ENCODE assay signal across 8 cellular contexts in the genomic region with DNA sequence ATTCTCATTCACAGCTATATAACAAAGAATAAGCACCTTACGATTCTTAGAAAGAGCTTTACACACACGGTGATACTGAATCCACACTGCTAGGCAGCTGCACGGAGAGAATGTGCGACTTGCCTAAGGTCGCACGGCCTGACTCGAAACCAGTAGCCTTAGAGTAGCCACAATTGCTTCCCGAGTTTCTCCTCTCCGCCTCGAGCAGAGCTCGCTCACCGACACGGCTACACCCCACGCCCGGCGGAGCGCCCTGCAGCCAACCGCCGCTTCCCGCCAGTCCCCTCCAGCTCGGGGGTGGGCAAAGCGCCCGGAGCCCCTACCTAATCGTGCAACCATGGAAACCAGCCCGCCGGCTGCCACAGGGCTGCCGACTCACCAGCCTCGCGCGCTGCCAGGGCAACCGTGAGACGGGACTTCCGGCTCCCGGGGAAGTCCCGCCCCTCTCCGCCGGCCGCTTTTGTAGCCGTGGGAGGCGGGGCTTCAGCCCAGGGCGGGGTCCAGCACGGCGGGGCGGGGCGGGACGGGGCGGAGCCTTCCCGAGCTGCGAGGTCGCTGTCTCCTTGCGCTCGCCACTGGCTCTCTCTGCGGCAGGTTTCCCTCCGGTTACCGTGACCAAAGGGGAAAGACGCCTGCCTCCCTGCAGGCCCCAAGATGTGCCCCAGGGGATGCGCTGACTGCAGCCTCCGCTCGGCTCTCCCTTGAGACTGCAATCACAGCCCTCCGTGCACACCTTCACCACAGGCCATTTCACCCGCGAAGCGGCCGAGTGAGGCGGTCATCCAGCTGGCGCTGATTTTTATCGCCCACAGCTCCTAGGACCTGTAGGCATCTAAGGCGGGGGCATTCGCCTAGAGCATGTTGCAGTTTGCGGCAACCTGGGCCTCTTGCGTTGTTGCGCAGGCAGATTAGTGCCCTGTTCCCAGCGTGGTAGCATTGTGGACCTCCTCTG. TPM values are rescaled to one million over a fixed set of nuclear protein-coding genes. Genes with fewer than 3 reads are reported as not detected.
A peak's percentile ranks its signal among the peaks of the same experiment; 100 is the strongest.
DNase-seq lines count a peak whose midpoint lies in the region; TF ChIP-seq lines count a peak whose summit lies in the region.

No MANE protein-coding gene starts in this region.

- H3K27ac Mint-ChIP-seq in nephron progenitor cell: peak overlapping the region; percentile 98

- peaks cover 28% of the 10 kb centered on the region for H3K36me3 Mint-ChIP-seq in nephron progenitor cell (ENCODE audit: low read depth)

- DNase-seq in DMS79 (lab: John Stamatoyannopoulos, UW): peak; percentile 92
- peak; percentile 86 for DNase-seq in H4 (ENCODE audit: low spot score)
- peak; percentile 92 for DNase-seq in MM.1S
- peak; percentile 82 to 95 for DNase-seq in SHP77 (lab: John Stamatoyannopoulos, UW)
- peak; percentile 98 for DNase-seq in activated effector memory CD4-positive, alpha-beta T cell treated with anti-CD3 and anti-CD28 coated beads, Interleukin-2, amount 50 U/mL, for 16 hours
- peak; percentile 90 for DNase-seq in fibroblast of the aortic adventitia (ENCODE audit: low read depth)
- DNase-seq in nephron progenitor cell: peak; percentile 98
- DNase-seq in stimulated activated naive CD4-positive, alpha-beta T cell treated with Interleukin-2 at 50 U/mL for 16 hours (lab: John Stamatoyannopoulos, UW): peak; percentile 90

- H3F3A ChIP-seq in MM.1S (ENCODE audit: insufficient read depth, low read length): peaks cover 37% of the 10 kb centered on the region

- no peaks in the 10 kb centered on the region for H3K9me3 ChIP-seq in MM.1S (replicated peaks; ENCODE audit: insufficient read depth, low read length)

- H3K27ac ChIP-seq in MM.1S (ENCODE audit: low read length): peak overlapping the region; percentile 73

- H3K27me3 Mint-ChIP-seq in nephron progenitor cell (ENCODE audit: low read depth, poor library complexity): no peaks in the 10 kb centered on the region

- no peak for TF ChIP-seq CTCF in MM.1S (IDR thresholded peaks at IDR 0.05; ENCODE audit: low read length)
- TF ChIP-seq CTCF in fibroblast of the aortic adventitia (IDR thresholded peaks at IDR 0.05; ENCODE audit: insufficient read depth, low read length): no peak
- TF ChIP-seq CTCF in nephron progenitor cell (IDR thresholded peaks at IDR 0.05): no peak

- no peaks in the 10 kb centered on the region for H3K9me2 ChIP-seq in MM.1S (replicated peaks; ENCODE audit: insufficient read depth, low read length)

- no peaks in the 10 kb centered on the region for H3K9me3 Mint-ChIP-seq in nephron progenitor cell

- H3K4me2 ChIP-seq in MM.1S (ENCODE audit: low read depth, low read length): peak overlapping the region; percentile 93

- H3K4me3 Mint-ChIP-seq in nephron progenitor cell: peak overlapping the region; percentile 89

- peaks cover 35% of the 10 kb centered on the region for H3K4me1 ChIP-seq in MM.1S (ENCODE audit: low read length)

- H3K9ac ChIP-seq in MM.1S (ENCODE audit: low read length): peak overlapping the region; percentile 71

- H3K4me3 ChIP-seq in MM.1S (ENCODE audit: low read length) (peak overlapping the region; percentile 83), fibroblast of the aortic adventitia (ENCODE audit: low read depth, low read length) (peak overlapping the region; percentile 77)

- no peaks in the 10 kb centered on the region for H3K27me3 ChIP-seq in MM.1S (replicated peaks; ENCODE audit: insufficient read depth, low read length)

- peaks cover 19% of the 10 kb centered on the region for H3K79me2 ChIP-seq in MM.1S (ENCODE audit: low read length)

- H2AFZ ChIP-seq in MM.1S (ENCODE audit: low read length): peak overlapping the region; percentile 87

- no peaks in the 10 kb centered on the region for H4K20me1 ChIP-seq in MM.1S (ENCODE audit: insufficient read depth, low read length)

- peaks cover 48% of the 10 kb centered on the region for H3K4me1 Mint-ChIP-seq in nephron progenitor cell

- no peaks in the 10 kb centered on the region for H3K36me3 ChIP-seq in MM.1S (replicated peaks; ENCODE audit: insufficient read depth, low read length)

RNA-seq across cellular contexts. Expression of a gene that starts 1.1 kb away (rescaled TPM):
- 128 TPM in 2 replicates for total RNA-seq in H4 (2014; rRNA removed; shearing (Covaris generic))
- total RNA-seq in fibroblast of the aortic adventitia (ENCODE audit: low replicate concordance): 34.4 and 43.5 TPM in 2 replicates

RNA-seq across cellular contexts. Expression of a gene that starts 1.3 kb away (rescaled TPM):
- 0.41 TPM in 1 of 2 replicates, not detected in the other for total RNA-seq in H4 (2014; rRNA removed; shearing (Covaris generic))
- not detected in 2 replicates for total RNA-seq in fibroblast of the aortic adventitia (ENCODE audit: low replicate concordance)

RNA-seq across cellular contexts. Expression of a gene that starts 16.8 kb away (rescaled TPM):
- total RNA-seq in H4 (2014; rRNA removed; shearing (Covaris generic)): 0.14 TPM in 1 of 2 replicates, not detected in the other
- 39.0 and 62.0 TPM in 2 replicates for total RNA-seq in fibroblast of the aortic adventitia (ENCODE audit: low replicate concordance)

RNA-seq across cellular contexts. Expression of a gene that starts 21.1 kb away (rescaled TPM):
- total RNA-seq in H4 (2014; rRNA removed; shearing (Covaris generic)): 4.7 and 5.0 TPM in 2 replicates
- total RNA-seq in fibroblast of the aortic adventitia (ENCODE audit: low replicate concordance): 10.4 and 16.7 TPM in 2 replicates

RNA-seq across cellular contexts. Expression of a gene that starts 22.1 kb away (rescaled TPM):
- 35.0 and 46.9 TPM in 2 replicates for total RNA-seq in H4 (2014; rRNA removed; shearing (Covaris generic))
- 20.3 and 40.1 TPM in 2 replicates for total RNA-seq in fibroblast of the aortic adventitia (ENCODE audit: low replicate concordance)

Comparison
In these comparisons a context has a peak if more than half of its experiments do, and no peak if none do; other contexts are left out.
1. Peak in every context shown above with its lines: DNase-seq, H3K4me3 ChIP-seq and H3K27ac ChIP-seq.
2. RNA of a gene that starts 16.8 kb away (total RNA-seq): 39.0 to 62.0 TPM in fibroblast of the aortic adventitia; 0.14 TPM in H4; every median in the first group is over 10 times any median in the second.